5 cellular contexts compared by ENCODE assay signal in the genomic region with DNA sequence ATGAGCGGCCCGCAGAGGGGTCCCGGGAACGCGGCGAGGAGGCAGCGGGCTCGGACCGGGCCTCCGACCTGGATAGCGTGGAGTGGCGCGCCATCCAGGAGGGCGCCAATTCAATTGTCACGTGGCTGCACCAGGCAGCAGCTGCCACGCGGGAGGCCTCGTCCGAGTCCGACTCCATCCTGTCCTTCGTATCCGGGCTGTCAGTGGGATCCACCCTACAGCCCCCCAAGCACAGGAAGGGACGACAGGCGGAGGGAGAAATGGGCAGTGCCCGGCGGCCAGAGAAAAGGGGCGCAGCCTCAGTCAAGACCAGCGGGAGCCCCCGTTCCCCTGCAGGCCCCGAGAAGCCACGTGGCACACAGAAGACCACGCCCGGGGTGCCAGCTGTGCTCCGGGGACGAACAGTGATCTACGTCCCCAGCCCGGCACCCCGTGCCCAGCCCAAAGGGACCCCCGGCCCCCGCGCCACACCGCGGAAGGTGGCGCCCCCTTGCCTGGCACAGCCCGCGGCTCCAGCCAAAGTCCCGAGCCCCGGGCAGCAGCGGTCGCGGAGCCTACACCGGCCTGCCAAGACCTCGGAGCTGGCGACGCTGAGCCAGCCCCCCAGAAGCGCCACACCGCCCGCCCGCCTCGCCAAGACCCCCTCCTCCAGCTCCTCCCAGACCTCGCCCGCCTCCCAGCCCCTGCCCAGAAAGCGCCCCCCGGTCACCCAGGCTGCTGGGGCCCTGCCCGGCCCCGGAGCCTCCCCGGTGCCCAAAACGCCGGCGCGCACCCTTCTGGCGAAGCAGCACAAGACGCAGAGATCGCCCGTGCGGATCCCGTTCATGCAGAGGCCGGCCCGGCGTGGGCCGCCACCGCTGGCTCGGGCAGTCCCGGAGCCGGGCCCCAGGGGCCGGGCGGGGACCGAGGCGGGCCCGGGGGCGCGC.
A peak's percentile ranks its signal among the peaks of the same experiment; 100 is the strongest.
DNase-seq lines count a peak whose midpoint lies in the region; ATAC-seq lines count a peak whose summit lies in the region.

No MANE protein-coding gene starts in this region.

- peak overlapping the region; percentile 46 for H3K4me3 Mint-ChIP-seq in central memory CD8-positive, alpha-beta T cell

- H3K36me3 Mint-ChIP-seq in central memory CD8-positive, alpha-beta T cell (ENCODE audit: insufficient read depth): peaks cover 2% of the 10 kb centered on the region

- H3K4me1 Mint-ChIP-seq in central memory CD8-positive, alpha-beta T cell: peaks cover 12% of the 10 kb centered on the region

- H3K9me3 Mint-ChIP-seq in central memory CD8-positive, alpha-beta T cell: no peaks in the 10 kb centered on the region

- H3K27ac Mint-ChIP-seq in central memory CD8-positive, alpha-beta T cell (ENCODE audit: low read depth): no peak overlapping the region

- ATAC-seq in central memory CD8-positive, alpha-beta T cell (replicated peaks; ENCODE audit: extremely low read depth, poor library complexity, severe bottlenecking): no peak
- ATAC-seq in GM18517 (IDR thresholded peaks at IDR 0.05; ENCODE audit: unreplicated experiment): no peak

- no peaks in the 10 kb centered on the region for H3K27me3 Mint-ChIP-seq in central memory CD8-positive, alpha-beta T cell

- DNase-seq in Kasumi-1 (lab: John Stamatoyannopoulos, UW): peak; percentile 39 to 41
- DNase-seq in central memory CD8-positive, alpha-beta T cell (ENCODE audit: low spot score in 2 of 2): no peak
- peak; percentile 42 for DNase-seq in stimulated activated CD4-positive, alpha-beta T cell treated with anti-CD3 and anti-CD28 coated beads, Interleukin-4, amount 100 ng/mL, for 24 hours
- no peak for DNase-seq in NCI-H510A treated with DMSO at 0.1 percent for 48 hours (lab: John Stamatoyannopoulos, UW)

Comparison
In these comparisons a context has a peak if more than half of its experiments do, and no peak if none do; other contexts are left out.
1. DNase-seq: peak in Kasumi-1 (2 of 2) and stimulated activated CD4-positive, alpha-beta T cell treated with anti-CD3 and anti-CD28 coated beads, Interleukin-4, amount 100 ng/mL, for 24 hours (single experiment); none in central memory CD8-positive, alpha-beta T cell (0 of 2) and NCI-H510A treated with DMSO at 0.1 percent for 48 hours (single experiment).